Comparison of ENCODE assay signal across 12 cellular contexts in the genomic region with DNA sequence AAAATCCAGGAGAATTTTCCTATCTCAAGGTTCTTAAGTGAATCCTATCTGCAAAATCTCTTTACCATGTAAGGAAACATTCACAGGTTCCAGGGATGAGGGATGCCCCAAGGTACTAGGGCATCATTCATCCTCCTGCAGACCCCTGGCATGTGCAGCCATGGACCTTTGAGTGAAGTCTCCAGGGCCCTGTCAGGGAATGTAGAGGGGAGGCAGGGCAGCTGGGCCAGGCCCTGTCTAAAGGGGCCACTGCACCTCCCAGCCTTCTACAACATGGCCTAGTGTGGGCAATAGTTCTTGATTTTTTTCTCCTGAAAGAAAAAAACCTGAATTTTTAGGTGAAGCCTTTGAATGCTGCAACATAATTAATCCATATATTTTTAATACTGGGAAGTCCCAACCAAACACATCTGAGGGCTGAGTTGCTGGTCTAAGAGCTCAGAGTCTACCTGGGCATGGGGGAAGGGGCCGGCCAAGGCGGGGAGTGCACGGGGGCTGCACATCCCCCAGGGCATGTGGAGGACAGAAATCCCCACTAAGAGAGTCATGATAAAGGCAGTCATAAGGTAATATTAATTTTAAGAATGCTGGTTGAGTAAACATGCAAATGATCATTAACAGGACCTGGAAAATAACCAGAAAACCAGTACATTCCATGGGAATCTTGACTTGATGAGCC.
DNase-seq lines count a peak whose midpoint lies in the region; ATAC-seq and TF ChIP-seq lines count a peak whose summit lies in the region.
"Had no signal": no experiment of that assay in that cellular context is flagged by ENCODE, and none has a peak within 500 bp of the region (broad histone marks: within the 10 kb centered on the region; RNA-seq: fewer than 3 reads in every experiment).

No MANE protein-coding gene starts in this region.

- TF ChIP-seq CTCF in CD4-positive, alpha-beta T cell (IDR thresholded peaks at IDR 0.05), result no peak
- TF ChIP-seq CTCF in KMS-11 (conservative IDR thresholded peaks at IDR 0.05; ENCODE audit: low read depth, low read length) (no peak), natural killer cell (IDR thresholded peaks at IDR 0.05) (no peak), progenitor cell of endocrine pancreas (IDR thresholded peaks at IDR 0.05; ENCODE audit: unreplicated experiment) (no peak)

- H3K27me3 Mint-ChIP-seq in CD4-positive, alpha-beta T cell, result no peaks in the 10 kb centered on the region
- H3K27me3 Mint-ChIP-seq in natural killer cell (ENCODE audit: low read depth in 2 of 2), result no peaks in the 10 kb centered on the region
- H3K27me3 Mint-ChIP-seq in progenitor cell of endocrine pancreas, result no peaks in the 10 kb centered on the region

- H3K9ac ChIP-seq in KMS-11, result peak overlapping the region; percentile 3; the same call in 1 of the 2 replicates
- H3K9ac ChIP-seq: BLaER1 had no signal

- peak overlapping the region; percentile 57 for H3K27ac ChIP-seq in CD4-positive, alpha-beta T cell (ENCODE audit: low read depth, low read length)
- H3K27ac ChIP-seq in KMS-11, result peak overlapping the region; percentile 81; the same call in 1 of the 2 replicates
- peak overlapping the region; percentile 91 for H3K27ac ChIP-seq in caudate nucleus (ENCODE audit: low read depth, low read length)
- H3K27ac ChIP-seq: BLaER1 had no signal

- H3K4me1 ChIP-seq in KMS-11 (ENCODE audit: low read depth, poor library complexity, severe bottlenecking), result peaks cover 97% of the 10 kb centered on the region

- no peak overlapping the region for H3K4me3 ChIP-seq in KMS-11 (IDR thresholded peaks at IDR 0.05; ENCODE audit: insufficient read depth, low read depth, low read length)
- H3K4me3 ChIP-seq: BLaER1 had no signal

- peaks cover 94% of the 10 kb centered on the region for H3K4me1 Mint-ChIP-seq in CD4-positive, alpha-beta T cell (ENCODE audit: low read depth)
- H3K4me1 Mint-ChIP-seq in natural killer cell, result peaks cover 70 to 71% of the 10 kb centered on the region in 2 donors
- peaks cover 5% of the 10 kb centered on the region for H3K4me1 Mint-ChIP-seq in progenitor cell of endocrine pancreas (ENCODE audit: low read depth)

- CTCF ChIA-PET in CD4-positive, alpha-beta T cell (lab: Charles Lee), result interaction anchor here (10.2 kb wide), 1 partner anchor 116 kb away, joined by 156 read pairs; no protein-coding TSS in a partner anchor

- H3K27ac Mint-ChIP-seq in CD4-positive, alpha-beta T cell, result peak overlapping the region; percentile 96
- H3K27ac Mint-ChIP-seq in natural killer cell (peak overlapping the region; percentile 68 to 89), progenitor cell of endocrine pancreas (no peak overlapping the region)

- peaks cover 70% of the 10 kb centered on the region for H3K79me2 ChIP-seq in KMS-11 (ENCODE audit: insufficient read depth, low read depth)

- H3K9me3 Mint-ChIP-seq in CD4-positive, alpha-beta T cell, result no peaks in the 10 kb centered on the region
- no peaks in the 10 kb centered on the region for H3K9me3 Mint-ChIP-seq in natural killer cell
- no peaks in the 10 kb centered on the region for H3K9me3 Mint-ChIP-seq in progenitor cell of endocrine pancreas (ENCODE audit: low read depth)

- DNase-seq in CD4-positive, alpha-beta T cell, result no peak
- DNase-seq in caudate nucleus (lab: John Stamatoyannopoulos, UW), result no peak
- no peak for DNase-seq in natural killer cell
- DNase-seq in DMS153 (lab: John Stamatoyannopoulos, UW), result no peak
- no peak for DNase-seq in progenitor cell of endocrine pancreas (ENCODE audit: low spot score, unreplicated experiment)
- DNase-seq in occipital lobe (lab: John Stamatoyannopoulos, UW), result no peak
- DNase-seq: central memory CD4-positive, alpha-beta T cell; NCI-H1694; stimulated activated naive CD4-positive, alpha-beta T cell had no signal

- no peaks in the 10 kb centered on the region; the same call in 1 of the 2 replicates for H3K36me3 ChIP-seq in KMS-11 (ENCODE audit: insufficient read depth)

- peak overlapping the region; percentile 63 for H3K4me2 ChIP-seq in KMS-11

- no peak for ATAC-seq in CD4-positive, alpha-beta T cell (ENCODE audit: poor library complexity)
- ATAC-seq in natural killer cell (no peak), HG03159 (IDR thresholded peaks at IDR 0.05; ENCODE audit: unreplicated experiment) (no peak)

- H3K27me3 ChIP-seq in CD4-positive, alpha-beta T cell (ENCODE audit: control insufficient read depth, insufficient read depth, low read length), result no peaks in the 10 kb centered on the region
- H3K27me3 ChIP-seq in KMS-11 (ENCODE audit: insufficient read depth, low read depth), result no peaks in the 10 kb centered on the region
- H3K27me3 ChIP-seq: BLaER1 had no signal

- no peaks in the 10 kb centered on the region for H3K9me3 ChIP-seq in CD4-positive, alpha-beta T cell (ENCODE audit: control insufficient read depth, low read length)
- H3K9me3 ChIP-seq: BLaER1 had no signal

- intact Hi-C loops in CD4-positive, alpha-beta T cell (cut with DNase I, micrococcal nuclease), result loop anchor here in 1 of 2 experiments (5.0 kb wide), 1 partner anchor 63 kb away; the partner anchor contains the start of gene SEMA4D
- intact Hi-C loops in natural killer cell (cut with micrococcal nuclease), result no loop called here

- no peak overlapping the region for H2AFZ ChIP-seq in KMS-11 (ENCODE audit: low read depth)

- H3K36me3 Mint-ChIP-seq in CD4-positive, alpha-beta T cell (ENCODE audit: low read depth), result peaks cover 68% of the 10 kb centered on the region
- H3K36me3 Mint-ChIP-seq in natural killer cell (no peaks in the 10 kb centered on the region), progenitor cell of endocrine pancreas (ENCODE audit: insufficient read depth) (no peaks in the 10 kb centered on the region)

- H4K20me1 ChIP-seq in KMS-11 (ENCODE audit: insufficient read depth), result no peaks in the 10 kb centered on the region

- no peak overlapping the region for H3K4me3 Mint-ChIP-seq in CD4-positive, alpha-beta T cell
- no peak overlapping the region for H3K4me3 Mint-ChIP-seq in natural killer cell
- H3K4me3 Mint-ChIP-seq in progenitor cell of endocrine pancreas (ENCODE audit: low read depth), result no peak overlapping the region

- POLR2A ChIA-PET in CD4-positive, alpha-beta T cell (lab: Charles Lee), result no interaction called here
